ENCODE assay signal across 17 cellular contexts in the genomic region with DNA sequence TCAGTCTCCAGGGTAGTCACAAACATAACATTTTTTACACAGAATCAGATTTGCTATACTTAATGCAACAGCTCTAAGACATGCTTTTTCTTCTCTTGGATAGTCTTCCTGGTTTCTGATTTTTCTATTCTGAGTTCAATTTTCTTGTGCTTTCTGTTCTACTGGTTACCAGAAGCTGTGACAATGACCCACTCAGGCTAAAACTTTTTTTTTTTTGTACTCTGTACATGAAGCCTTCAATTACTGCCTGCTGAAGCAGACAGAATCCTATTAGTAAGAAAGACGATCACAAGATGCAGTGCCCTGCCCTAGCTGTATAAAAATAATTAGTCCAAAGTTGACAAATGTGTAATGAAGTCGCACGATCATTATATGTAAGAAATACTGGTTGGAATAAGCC.
"Had no signal": no experiment of that assay in that cellular context is flagged by ENCODE, and none has a peak within 500 bp of the region (broad histone marks: within the 10 kb centered on the region; RNA-seq: fewer than 3 reads in every experiment).

No MANE protein-coding gene starts in this region.

- H3K27ac ChIP-seq: coronary artery, heart left ventricle, right atrium auricular region, stomach, suprapubic skin, tibial artery, upper lobe of left lung, uterus had no signal

- H3K9me3 Mint-ChIP-seq: naive B cell, nephron had no signal

- H3K27ac Mint-ChIP-seq: naive B cell, nephron had no signal

- DNase-seq: effector memory CD4-positive, alpha-beta T cell; heart left ventricle; hippocampal formation; mesendoderm; naive B cell; posterior cingulate gyrus; small intestine; stimulated activated CD4-positive, alpha-beta T cell treated with anti-CD3 and anti-CD28 coated beads, Interleukin-12 subunit alpha, Interleukin-12 subunit beta, amount 100 ng/mL, for 4 hours; stimulated activated naive CD4-positive, alpha-beta T cell; stomach; tibial artery; upper lobe of left lung; uterus had no signal

- H3K27me3 Mint-ChIP-seq: naive B cell had no signal

- H3K4me3 Mint-ChIP-seq: naive B cell, nephron had no signal
